In genomic region chr12:113766880-113767878, GRCh38 we compare ENCODE assay signal across 10 cellular contexts.
DNase-seq lines count a peak whose midpoint lies in the region; ATAC-seq, FAIRE-seq and TF ChIP-seq lines count a peak whose summit lies in the region.
"Had no signal": no experiment of that assay in that cellular context is flagged by ENCODE, and none has a peak within 500 bp of the region (broad histone marks: within the 10 kb centered on the region; RNA-seq: fewer than 3 reads in every experiment).

No MANE protein-coding gene starts in this region.

- H3K4me3 ChIP-seq in BJ (ENCODE audit: low read depth, low read length) (no peak overlapping the region), K562 (no peak overlapping the region), left lung (no peak overlapping the region), aorta (ENCODE audit: low read length in 2 of 2) (no peak overlapping the region)

- no peaks in the 10 kb centered on the region for H3K36me3 ChIP-seq in BJ (ENCODE audit: control insufficient read depth, insufficient read depth, low read length)
- H3K36me3 ChIP-seq in K562 (ENCODE audit: control insufficient read depth, insufficient read depth, low read length) = peaks cover 18% of the 10 kb centered on the region; the same call in 2 of the 3 replicates
- H3K36me3 ChIP-seq in left lung = no peaks in the 10 kb centered on the region
- no peaks in the 10 kb centered on the region for H3K36me3 ChIP-seq in aorta (ENCODE audit: control insufficient read depth in 1 of 2, insufficient read depth in 2 of 2, low read length in 1 of 2)

- no peaks in the 10 kb centered on the region for H3K9me1 ChIP-seq in K562 (ENCODE audit: control insufficient read depth, insufficient read depth, low read length)

- no peak overlapping the region for H3K27ac ChIP-seq in K562 (ENCODE audit: extremely low read depth, low read depth, low read length)
- H3K27ac ChIP-seq in left lung = no peak overlapping the region
- H3K27ac ChIP-seq in aorta (ENCODE audit: low read depth in 1 of 2, low read length in 2 of 2) = no peak overlapping the region
- H3K27ac ChIP-seq: parathyroid adenoma had no signal

- no peak overlapping the region for H3K9ac ChIP-seq in K562 (ENCODE audit: insufficient read depth in 1 of 2, low read depth in 2 of 2, low read length in 2 of 2)
- H3K9ac ChIP-seq: parathyroid adenoma had no signal

- no peak overlapping the region for H3K4me2 ChIP-seq in K562 (ENCODE audit: insufficient read depth, low read length)

- CTCF ChIA-PET in BJ (lab: Yijun Ruan, JAX) (interaction anchor here (1.2 to 1.7 kb wide), 2 partner anchors 23 to 32 kb away, joined by 3 to 4 read pairs; no protein-coding TSS in a partner anchor), K562 (lab: Yijun Ruan, JAX; ENCODE audit: low intra/inter-chr PET ratio) (no interaction called here)

- no peak overlapping the region for H2AFZ ChIP-seq in K562 (ENCODE audit: low read depth, low read length)
- H2AFZ ChIP-seq: parathyroid adenoma had no signal

- H4K20me1 ChIP-seq in K562 (replicated peaks; ENCODE audit: control insufficient read depth, insufficient read depth, low read length) = 0 out of 2 replicates have a peak, but pooled peaks cover 5% of the 10 kb centered on the region

- in situ Hi-C loops in K562 (cut with MboI) = no loop called here

- TF ChIP-seq RAD21 in K562 (CRISPR knock-in tag; conservative IDR thresholded peaks at IDR 0.05 in 1 of 2, IDR thresholded peaks at IDR 0.05 in 1 of 2) = no peak

- no peak for TF ChIP-seq EP300 in K562 (IDR thresholded peaks at IDR 0.05; ENCODE audit: low read length)

- H3K27me3 ChIP-seq in BJ (ENCODE audit: control insufficient read depth, insufficient read depth, low read length) = no peaks in the 10 kb centered on the region
- H3K27me3 ChIP-seq in K562 (ENCODE audit: control insufficient read depth in 2 of 2, insufficient read depth in 2 of 2, low read length in 2 of 2) = no peaks in the 10 kb centered on the region
- H3K27me3 ChIP-seq in left lung = peaks cover 7 to 74% of the 10 kb centered on the region in 2 donors
- peaks cover 0 to 3% of the 10 kb centered on the region in 2 donors for H3K27me3 ChIP-seq in aorta (ENCODE audit: control insufficient read depth in 1 of 2, insufficient read depth in 2 of 2, low read length in 1 of 2)

- ATAC-seq in K562 = no peak
- peak; percentile 62 for ATAC-seq in left lung
- ATAC-seq in aorta (ENCODE audit: low FRiP score) = no peak

- DNase-seq in BJ (ENCODE audit: low read depth) (peak; percentile 28), HT1080 (ENCODE audit: low read depth) (peak; percentile 90), K562 (ENCODE audit: extremely low read depth in 1 of 4, low spot score in 3 of 4) (no peak), left lung (no peak), aorta (no peak), NCI-H2171 treated with DMSO at 0.1 percent for 48 hours (lab: John Stamatoyannopoulos, UW) (no peak), NCI-H82 (lab: John Stamatoyannopoulos, UW) (no peak), SHP77 (lab: John Stamatoyannopoulos, UW) (no peak)
- DNase-seq: activated CD4-positive, alpha-beta T cell treated with anti-CD3 and anti-CD28 coated beads, Interleukin-2, amount 10 ng/mL, durations not matched to agents 24 days and 14 days had no signal

- no peaks in the 10 kb centered on the region for H3K79me2 ChIP-seq in K562 (ENCODE audit: control insufficient read depth, insufficient read depth, low read length)
- H3K79me2 ChIP-seq: parathyroid adenoma had no signal

- BruUV-seq in K562 (replicated peaks; lab: Mats Ljungman, UMichigan) = no TSS peak

- peaks cover 2 to 6% of the 10 kb centered on the region in 2 experiments; a peak in 3 of 5 replicates for H3K4me1 ChIP-seq in K562 (replicated peaks in 1 of 2; ENCODE audit: control insufficient read depth in 2 of 2, insufficient read depth in 2 of 2, low read length in 2 of 2)
- H3K4me1 ChIP-seq in left lung = no peaks in the 10 kb centered on the region
- no peaks in the 10 kb centered on the region for H3K4me1 ChIP-seq in aorta (ENCODE audit: control insufficient read depth in 1 of 2, insufficient read depth in 2 of 2, low read length in 2 of 2)
- H3K4me1 ChIP-seq: parathyroid adenoma had no signal

- TF ChIP-seq CTCF in BJ (IDR thresholded peaks at IDR 0.05; ENCODE audit: insufficient read depth, low read depth, low read length) (no peak), K562 (IDR thresholded peaks at IDR 0.05 in 2 of 3, conservative IDR thresholded peaks at IDR 0.05 in 1 of 3; ENCODE audit: insufficient read depth in 2 of 3, low read depth in 1 of 3, low read length in 3 of 3) (no peak), left lung (IDR thresholded peaks at IDR 0.05) (no peak)

- intact Hi-C loops in K562 (cut with micrococcal nuclease) (no loop called here), left lung (cut with DNase I) (no loop called here), aorta (cut with DNase I) (no loop called here)

- WGBS in K562 (ENCODE audit: insufficient coverage, low coverage, missing lambda C conversion rate) = 84% methylated on average over 10 of the region's 10 CpGs
- 51 to 57% methylated on average over 10 of the region's 10 CpGs for WGBS in aorta, 2 donors

- H3K9me3 ChIP-seq in K562 (replicated peaks; ENCODE audit: control insufficient read depth, insufficient read depth, low read depth, low read length) (no peaks in the 10 kb centered on the region), left lung (no peaks in the 10 kb centered on the region), aorta (ENCODE audit: control insufficient read depth, low read length) (no peaks in the 10 kb centered on the region)

- no peak for FAIRE-seq in K562 (lab: Jason Lieb, UNC)

- TF ChIP-seq POLR2A in K562 (conservative IDR thresholded peaks at IDR 0.05) = no peak

- POLR2A ChIA-PET in BJ (lab: Charles Lee) = no interaction called here
- POLR2A ChIA-PET in K562 (lab: Yijun Ruan, JAX) = interaction anchor here (0.6 to 1.0 kb wide), 4 partner anchors 7 to 47 kb away, joined by 3 to 4 read pairs (median 4); no protein-coding TSS in a partner anchor

TF ChIP-seq in K562, 482 proteins besides CTCF, POLR2A, EP300 and RAD21:
- TF ChIP-seq NFXL1 (CRISPR knock-in tag; IDR thresholded peaks at IDR 0.05) (no peak), JUND (IDR thresholded peaks at IDR 0.05; ENCODE audit: borderline replicate concordance, low read depth, low read length) (0 out of 2 replicates have a peak, but pooled peaks have one; percentile 6), JUND (tag; IDR thresholded peaks at IDR 0.05; ENCODE audit: borderline replicate concordance, low read depth, low read length) (no peak), ZNF561 (CRISPR knock-in tag; conservative IDR thresholded peaks at IDR 0.05) (no peak), ZFP36 (IDR thresholded peaks at IDR 0.05; ENCODE audit: low read depth, low read length, partially characterized antibody) (peak; percentile 97), STAT5A (IDR thresholded peaks at IDR 0.05; ENCODE audit: borderline replicate concordance, low read length) (no peak), FOSL1 (tag; conservative IDR thresholded peaks at IDR 0.05) (peak; percentile 55), ZBTB9 (CRISPR knock-in tag; IDR thresholded peaks at IDR 0.05) (no peak), SRSF1 (IDR thresholded peaks at IDR 0.05; ENCODE audit: low read depth, low read length) (no peak), KDM1A (IDR thresholded peaks at IDR 0.05) (peak in 1 of 2 experiments; percentile 37; a peak in 1 of 4 replicates), BCOR (IDR thresholded peaks at IDR 0.05) (peak; percentile 23; the same call in 1 of the 2 replicates), MAFF (IDR thresholded peaks at IDR 0.05; ENCODE audit: low read length) (no peak), RBM25 (IDR thresholded peaks at IDR 0.05; ENCODE audit: low read depth, low read length, severe bottlenecking) (peak; percentile 88), ZBTB33 (CRISPR knock-in tag; IDR thresholded peaks at IDR 0.05) (peak; percentile 93)

Comparison
In these comparisons a context has a peak if more than half of its experiments do, and no peak if none do; other contexts are left out.
1. DNase-seq: peak in BJ (single experiment) and HT1080 (single experiment); none in K562 (0 of 4), left lung (0 of 2), aorta (0 of 2), NCI-H2171 treated with DMSO at 0.1 percent for 48 hours (single experiment), NCI-H82 (single experiment) and SHP77 (0 of 2).